1 cellular context compared by ENCODE assay signal in the genomic region with DNA sequence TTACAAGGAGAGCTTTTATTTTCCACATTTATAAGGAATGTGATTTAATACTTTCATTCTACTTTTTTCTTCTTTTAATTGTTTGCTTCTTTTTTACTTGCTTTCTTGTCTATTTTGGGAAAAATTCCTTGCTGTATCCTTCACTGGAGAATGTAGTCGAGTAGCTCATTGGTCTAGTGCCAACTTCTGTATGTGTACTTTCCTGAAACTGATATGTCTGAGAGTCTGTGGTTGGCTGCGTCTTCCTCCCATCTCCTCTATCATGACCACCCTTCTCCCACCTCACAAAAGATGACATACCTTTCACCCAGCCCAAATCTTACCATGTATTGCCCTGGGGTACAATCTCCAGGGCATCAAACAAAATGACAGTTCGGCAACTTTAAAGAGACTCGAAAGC.
TF ChIP-seq lines count a peak whose summit lies in the region.

No MANE protein-coding gene starts in this region.

TF ChIP-seq in endothelial cell of umbilical vein, 7 proteins besides CTCF, POLR2A, EP300 and RAD21 (continued from another document):
- TF ChIP-seq EZH2 (IDR thresholded peaks at IDR 0.05; ENCODE audit: borderline replicate concordance, low read depth, low read length, severe bottlenecking) (no peak), MYC (IDR thresholded peaks at IDR 0.05; ENCODE audit: low read depth, low read length) (no peak), POLR2AphosphoS5 (IDR thresholded peaks at IDR 0.05; ENCODE audit: insufficient read depth, low read depth, low read length) (no peak), GATA2 (IDR thresholded peaks at IDR 0.05; ENCODE audit: insufficient read depth, insufficient read length, low read depth, low read length) (no peak), FOS (IDR thresholded peaks at IDR 0.05; ENCODE audit: borderline replicate concordance, insufficient read depth, low read length) (no peak)
- TF ChIP-seq, protein P1, sequence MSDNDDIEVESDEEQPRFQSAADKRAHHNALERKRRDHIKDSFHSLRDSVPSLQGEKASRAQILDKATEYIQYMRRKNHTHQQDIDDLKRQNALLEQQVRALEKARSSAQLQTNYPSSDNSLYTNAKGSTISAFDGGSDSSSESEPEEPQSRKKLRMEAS (IDR thresholded peaks at IDR 0.05; ENCODE audit: insufficient read depth, insufficient read length) = no peak
